ENCODE assay signal across 8 cellular contexts in the genomic region with DNA sequence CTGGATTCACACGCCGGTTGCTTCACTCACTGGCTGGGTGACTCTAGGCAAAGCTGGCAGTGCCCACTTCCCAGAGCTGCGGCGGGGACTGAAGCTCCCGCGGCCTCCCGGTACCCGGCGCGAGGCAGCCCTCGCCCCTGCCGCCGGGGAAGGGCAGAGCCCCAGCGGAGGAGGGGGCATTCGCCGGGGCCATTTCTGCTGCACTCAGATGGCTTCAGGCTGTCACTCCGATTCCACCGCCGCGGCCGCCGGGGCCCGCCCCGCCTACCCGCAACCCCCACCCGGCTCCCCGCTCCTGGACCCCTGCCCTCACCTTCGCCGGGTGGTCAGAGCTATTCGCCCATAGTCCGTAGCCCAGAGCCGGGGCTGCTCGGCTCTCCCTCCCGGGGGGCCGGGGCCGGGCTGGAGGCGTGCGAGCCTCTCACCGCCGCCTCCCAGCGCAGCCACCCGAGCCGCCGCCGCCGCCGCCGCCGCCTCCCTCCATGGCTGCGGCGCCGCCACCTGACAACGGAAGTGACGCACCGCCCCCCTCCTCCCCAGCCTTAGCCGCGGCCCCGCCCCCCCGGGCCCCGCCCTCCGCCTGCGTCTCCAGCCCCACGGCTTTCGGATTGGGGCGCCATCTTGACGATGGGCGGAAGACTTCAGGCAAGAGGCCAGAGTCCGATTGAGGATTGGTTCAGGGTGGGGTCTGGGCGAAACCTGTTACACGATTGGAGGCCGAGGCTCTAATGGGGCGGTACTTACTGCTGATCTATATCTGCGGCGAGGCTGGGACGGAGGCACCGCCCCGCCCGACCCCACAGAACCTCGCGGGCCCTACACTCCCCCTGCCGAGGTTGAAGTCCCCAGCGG. TPM values are rescaled to one million over a fixed set of nuclear protein-coding genes. Genes with fewer than 3 reads are reported as not detected.
A peak's percentile ranks its signal among the peaks of the same experiment; 100 is the strongest.
DNase-seq lines count a peak whose midpoint lies in the region; ATAC-seq and TF ChIP-seq lines count a peak whose summit lies in the region.

A gene with protein sequence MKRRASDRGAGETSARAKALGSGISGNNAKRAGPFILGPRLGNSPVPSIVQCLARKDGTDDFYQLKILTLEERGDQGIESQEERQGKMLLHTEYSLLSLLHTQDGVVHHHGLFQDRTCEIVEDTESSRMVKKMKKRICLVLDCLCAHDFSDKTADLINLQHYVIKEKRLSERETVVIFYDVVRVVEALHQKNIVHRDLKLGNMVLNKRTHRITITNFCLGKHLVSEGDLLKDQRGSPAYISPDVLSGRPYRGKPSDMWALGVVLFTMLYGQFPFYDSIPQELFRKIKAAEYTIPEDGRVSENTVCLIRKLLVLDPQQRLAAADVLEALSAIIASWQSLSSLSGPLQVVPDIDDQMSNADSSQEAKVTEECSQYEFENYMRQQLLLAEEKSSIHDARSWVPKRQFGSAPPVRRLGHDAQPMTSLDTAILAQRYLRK (minus strand): TSS at position 515 of the 852 bp plus-strand sequence. CDS start 24,592 bp downstream, outside the sequence.

- TF ChIP-seq CTCF in GM12875 (IDR thresholded peaks at IDR 0.05; ENCODE audit: borderline replicate concordance, insufficient read depth, low read depth, low read length) (no peak), heart right ventricle (IDR thresholded peaks at IDR 0.05) (peak in 1 of 9 donors; percentile 13), upper lobe of left lung (IDR thresholded peaks at IDR 0.05) (peak in 1 of 6 experiments; percentile 1)

- WGBS in heart right ventricle, 2 donors: 0% methylated on average over 73 to 82 of the region's 82 CpGs
- 0 to 1% methylated on average over 4 to 57 of the region's 82 CpGs for WGBS in upper lobe of left lung, 2 donors

- DNase-seq in NCI-H146 (lab: John Stamatoyannopoulos, UW) (peak; percentile 98), amniotic epithelial cell (ENCODE audit: low read depth) (peak; percentile 99), heart right ventricle (peak; percentile 98 to 99), posterior cingulate gyrus (peak; percentile 95 to 100 (median 98)), upper lobe of left lung (peak; percentile 96 to 99)

- H3K27ac ChIP-seq in heart right ventricle (peak within 1 kb of the TSS; percentile 78 to 99 (median 96)), upper lobe of left lung (peak within 1 kb of the TSS; percentile 95 to 100 (median 97))

- peak within 1 kb of the TSS; percentile 80 for H3K4me3 ChIP-seq in GM12875 (ENCODE audit: low read depth, low read length)
- peak within 1 kb of the TSS; percentile 83 to 100 (median 95) for H3K4me3 ChIP-seq in heart right ventricle
- peak within 1 kb of the TSS; percentile 74 to 97 (median 90) for H3K4me3 ChIP-seq in upper lobe of left lung

- no peaks in the 10 kb centered on the region for H3K27me3 ChIP-seq in heart right ventricle
- no peaks in the 10 kb centered on the region for H3K27me3 ChIP-seq in upper lobe of left lung

- intact Hi-C loops in T-helper 1 cell treated with Interleukin-12 subunit alpha and Interleukin-12 subunit beta and Interleukin-4 antibody, amounts not matched to agents 30 ng/mL and 1 ng/mL, for 36 hours (cut with micrococcal nuclease): loop anchor here (1.0 to 10.0 kb wide), 19 partner anchors 12 to 1422 kb away; a partner anchor contains a TSS
- intact Hi-C loops in heart right ventricle (cut with DNase I) (loop anchor here in 3 of 10 donors (1.0 to 10.0 kb wide), 5 partner anchors 12 to 241 kb away; a partner anchor contains a TSS), posterior cingulate gyrus (cut with DNase I) (no loop called here)

- H3K9me3 ChIP-seq in heart right ventricle (no peaks in the 10 kb centered on the region), upper lobe of left lung (no peaks in the 10 kb centered on the region)

- ATAC-seq in HG02852 (IDR thresholded peaks at IDR 0.05; ENCODE audit: unreplicated experiment) (peak; percentile 87), heart right ventricle (peak; percentile 88 to 97 (median 94)), upper lobe of left lung (ENCODE audit: low FRiP score in 2 of 2) (peak; percentile 92 to 97)

- peaks cover 0 to 12% (median 0%) of the 10 kb centered on the region in 9 donors for H3K36me3 ChIP-seq in heart right ventricle
- peaks cover 0 to 4% (median 3%) of the 10 kb centered on the region in 4 donors for H3K36me3 ChIP-seq in upper lobe of left lung

- TF ChIP-seq EP300 in upper lobe of left lung (IDR thresholded peaks at IDR 0.05): no peak

- peak in 3 of 4 donors; percentile 76 to 91 (median 86) for TF ChIP-seq POLR2A in upper lobe of left lung (IDR thresholded peaks at IDR 0.05)

- H3K4me1 ChIP-seq in heart right ventricle (peaks cover 11 to 84% (median 73%) of the 10 kb centered on the region in 9 donors), upper lobe of left lung (peaks cover 37 to 57% (median 50%) of the 10 kb centered on the region in 4 donors)

RNA-seq across cellular contexts. Expression of the gene that starts here (rescaled TPM):
- 64.6 and 65.7 TPM in 2 replicates for total RNA-seq in T-helper 1 cell treated with Interleukin-12 subunit alpha and Interleukin-12 subunit beta and Interleukin-4 antibody, amounts not matched to agents 30 ng/mL and 1 ng/mL, for 36 hours
- 10 to 100 TPM; 45.2 to 81.6 (median 60.8) TPM for total RNA-seq in heart right ventricle
- 10 to 100 TPM; 15.5 to 29.3 TPM for polyA plus RNA-seq in heart right ventricle
- 100 to 1,000 TPM in 1 of 6 donors, 10 to 100 TPM in 5; 26.2 to 100 (median 69.1) TPM for total RNA-seq in upper lobe of left lung

Comparison
In these comparisons a context has a peak if more than half of its experiments do, and no peak if none do; other contexts are left out.
1. Peak in every context shown above with its lines: DNase-seq, ATAC-seq, H3K4me3 ChIP-seq and H3K27ac ChIP-seq.